In genomic region chr1:3714284-3714741, GRCh38 we compare ENCODE assay signal across 32 cellular contexts. TPM values are rescaled to one million over a fixed set of nuclear protein-coding genes. Genes with fewer than 3 reads are reported as not detected.
A peak's percentile ranks its signal among the peaks of the same experiment; 100 is the strongest.
DNase-seq lines count a peak whose midpoint lies in the region; ATAC-seq, FAIRE-seq and TF ChIP-seq lines count a peak whose summit lies in the region.
"Had no signal": no experiment of that assay in that cellular context is flagged by ENCODE, and none has a peak within 500 bp of the region (broad histone marks: within the 10 kb centered on the region; RNA-seq: fewer than 3 reads in every experiment).

No MANE protein-coding gene starts in this region.

- H3K9ac ChIP-seq in HepG2 (ENCODE audit: insufficient read depth, low read depth, low read length) (no peak overlapping the region), mammary epithelial cell (ENCODE audit: insufficient read depth, low read length) (no peak overlapping the region)

- no peak overlapping the region for H2AFZ ChIP-seq in HepG2 (ENCODE audit: low read length)
- H2AFZ ChIP-seq in mammary epithelial cell (ENCODE audit: low read depth, low read length), result no peak overlapping the region

- H3K27me3 ChIP-seq in right lobe of liver (no peaks in the 10 kb centered on the region), HepG2 (ENCODE audit: control insufficient read depth in 1 of 2, insufficient read depth in 2 of 2, low read length in 2 of 2) (peaks cover 1 to 13% of the 10 kb centered on the region in 2 experiments; a peak in 4 of 5 replicates), heart left ventricle (peaks cover 0 to 42% (median 8%) of the 10 kb centered on the region in 9 donors), mammary epithelial cell (ENCODE audit: insufficient read depth, low read length) (no peaks in the 10 kb centered on the region)

- no peak overlapping the region for H3K27ac ChIP-seq in right lobe of liver
- H3K27ac ChIP-seq in HepG2 (ENCODE audit: extremely low read length, insufficient read depth, low read length), result no peak overlapping the region
- H3K27ac ChIP-seq in heart left ventricle, result peak overlapping the region in 2 of 12 donors; percentile 14 to 47
- peak overlapping the region; percentile 92 for H3K27ac ChIP-seq in temporal lobe (ENCODE audit: low read depth, low read length)
- no peak overlapping the region for H3K27ac ChIP-seq in mammary epithelial cell (ENCODE audit: insufficient read depth, low read depth, low read length)
- H3K27ac ChIP-seq: spleen had no signal

- H3K4me2 ChIP-seq in HepG2 (ENCODE audit: low read depth, low read length), result no peak overlapping the region
- no peak overlapping the region for H3K4me2 ChIP-seq in mammary epithelial cell (ENCODE audit: insufficient read depth, low read depth, low read length)

- H3K36me3 ChIP-seq in right lobe of liver (no peaks in the 10 kb centered on the region), HepG2 (replicated peaks in 1 of 2; ENCODE audit: control insufficient read depth in 1 of 2, insufficient read depth in 2 of 2, low read length in 2 of 2) (no peaks in the 10 kb centered on the region), heart left ventricle (no peaks in the 10 kb centered on the region), mammary epithelial cell (ENCODE audit: insufficient read depth, low read length) (no peaks in the 10 kb centered on the region)
- H3K36me3 ChIP-seq: spleen had no signal

- no peak for TF ChIP-seq EP300 in HepG2 (IDR thresholded peaks at IDR 0.05; ENCODE audit: low read depth in 2 of 2, low read length in 2 of 2)
- TF ChIP-seq EP300 in HepG2 (CRISPR knock-in tag; IDR thresholded peaks at IDR 0.05; ENCODE audit: borderline replicate concordance), result no peak

- BruUV-seq in HepG2 (replicated peaks; lab: Mats Ljungman, UMichigan), result no TSS peak
- no TSS peak for BruUV-seq in mammary epithelial cell (replicated peaks; lab: Mats Ljungman, UMichigan)

- dilution Hi-C loops in mammary epithelial cell (cut with HindIII; ENCODE audit: low sequenced_read_pairs), result no loop called here

- H3K9me3 ChIP-seq in right lobe of liver (no peaks in the 10 kb centered on the region), HepG2 (ENCODE audit: low read length) (no peaks in the 10 kb centered on the region), heart left ventricle (no peaks in the 10 kb centered on the region), mammary epithelial cell (replicated peaks; ENCODE audit: insufficient read depth, low read length) (no peaks in the 10 kb centered on the region)
- H3K9me3 ChIP-seq: spleen had no signal

- intact Hi-C loops in right lobe of liver (cut with DNase I) (no loop called here), HepG2 (cut with micrococcal nuclease; ENCODE audit: unreplicated experiment) (no loop called here), heart left ventricle (cut with DNase I) (no loop called here), mammary epithelial cell (cut with micrococcal nuclease) (no loop called here)

- no peak for FAIRE-seq in HepG2 (lab: Jason Lieb, UNC)
- FAIRE-seq: A204.1 had no signal

- peak in 1 of 3 donors; percentile 60 for DNase-seq in right lobe of liver
- no peak for DNase-seq in HepG2 (ENCODE audit: low spot score)
- peak in 1 of 5 donors; percentile 72 for DNase-seq in heart left ventricle
- peak; percentile 91 for DNase-seq in myocyte (ENCODE audit: low read depth)
- DNase-seq in mammary epithelial cell, result no peak
- no peak for DNase-seq in NCI-H2081 (lab: John Stamatoyannopoulos, UW)
- DNase-seq: activated CD4-positive, alpha-beta T cell treated with anti-CD3 and anti-CD28 coated beads for 4 hours; activated naive CD4-positive, alpha-beta T cell; activated T-cell treated with anti-CD3 and anti-CD28 coated beads, Interleukin-2, amount 50 U/mL, for 4 hours; aorta; Calu3; effector CD8-positive, alpha-beta T cell; foreskin melanocyte; GOT3; NCI-H1417 treated with DMSO at 0.1 percent for 48 hours; NCI-H510A treated with DMSO at 0.1 percent for 48 hours; NK-92 treated with Interleukin-12 subunit alpha and Interleukin-12 subunit beta, amount 100 ng/mL, for 24 hours; spleen; stimulated activated CD4-positive, alpha-beta T cell treated with anti-CD3 and anti-CD28 coated beads, Interleukin-4, amount 100 ng/mL, for 24 hours; stimulated activated naive CD8-positive, alpha-beta T cell treated with anti-CD3 and anti-CD28 coated beads, Interleukin-15, amount 100 ng/mL, for 72 hours had no signal

- H3K4me1 ChIP-seq in right lobe of liver (no peaks in the 10 kb centered on the region), HepG2 (ENCODE audit: insufficient read depth, low read length) (peaks cover 11% of the 10 kb centered on the region), heart left ventricle (peaks cover 0 to 44% (median 11%) of the 10 kb centered on the region in 12 donors), mammary epithelial cell (ENCODE audit: insufficient read depth, low read length) (peaks cover 59% of the 10 kb centered on the region)

- in situ Hi-C loops in HepG2 (cut with HindIII; ENCODE audit: extremely low pct_ligation_motif_present, low pct_unique_long_range_greater_than_20kb), result no loop called here
- in situ Hi-C loops in mammary epithelial cell (cut with MboI; ENCODE audit: low sequenced_read_pairs in 2 of 2), result loop anchor here in 1 of 2 donors (10.0 kb wide), 1 partner anchor 90 kb away; the partner anchor contains the start of gene TPRG1L

- H3K4me3 ChIP-seq in right lobe of liver, result no peak overlapping the region
- no peak overlapping the region for H3K4me3 ChIP-seq in HepG2 (replicated peaks in 1 of 3; ENCODE audit: insufficient read depth in 1 of 3, low read depth in 2 of 3, low read length in 3 of 3)
- H3K4me3 ChIP-seq in heart left ventricle, result no peak overlapping the region
- no peak overlapping the region for H3K4me3 ChIP-seq in mammary epithelial cell (replicated peaks in 1 of 3; ENCODE audit: insufficient read depth in 1 of 3, low read depth in 2 of 3, low read length in 3 of 3)
- H3K4me3 ChIP-seq: spleen had no signal

- H3K79me2 ChIP-seq in HepG2 (ENCODE audit: insufficient read depth, low read length), result no peaks in the 10 kb centered on the region
- no peaks in the 10 kb centered on the region for H3K79me2 ChIP-seq in mammary epithelial cell (ENCODE audit: insufficient read depth, low read length)

- POLR2A ChIA-PET in HepG2 (lab: Yijun Ruan, JAX), result interaction anchor here (1.6 kb wide), 1 partner anchor 10 kb away, joined by 3 read pairs; no protein-coding TSS in a partner anchor

- no peak for TF ChIP-seq RAD21 in HepG2 (CRISPR knock-in tag; IDR thresholded peaks at IDR 0.05)

- TF ChIP-seq CTCF in right lobe of liver (IDR thresholded peaks at IDR 0.05) (no peak), HepG2 (CRISPR knock-in tag; IDR thresholded peaks at IDR 0.05) (no peak), heart left ventricle (IDR thresholded peaks at IDR 0.05) (no peak), mammary epithelial cell (conservative IDR thresholded peaks at IDR 0.05 in 1 of 2, IDR thresholded peaks at IDR 0.05 in 1 of 2; ENCODE audit: extremely low read depth in 1 of 2, insufficient read depth in 1 of 2, low read depth in 1 of 2, low read length in 2 of 2) (no peak)

- CTCF ChIA-PET in HepG2 (lab: Yijun Ruan, JAX; ENCODE audit: low intra/inter-chr PET ratio, low total read pairs), result no interaction called here
- CTCF ChIA-PET in mammary epithelial cell (lab: Charles Lee; ENCODE audit: low non-redundant PET), result no interaction called here

- H4K20me1 ChIP-seq in HepG2 (ENCODE audit: insufficient read depth, low read length) (peaks cover 7% of the 10 kb centered on the region; the same call in 1 of the 2 replicates), mammary epithelial cell (ENCODE audit: insufficient read depth, low read length) (no peaks in the 10 kb centered on the region)

- WGBS in right lobe of liver (ENCODE audit: insufficient coverage, low coverage, low lambda C conversion rate, missing lambda C conversion rate), result 17% methylated on average over 1 of the region's 10 CpGs
- no CpG with 5 or more reads among the region's 10 CpGs for WGBS in HepG2 (ENCODE audit: low lambda C conversion rate)
- 36 to 59% (median 49%) methylated on average over 6 to 10 of the region's 10 CpGs for WGBS in heart left ventricle, 4 donors
- 62% methylated on average over 8 of the region's 10 CpGs for WGBS in mammary epithelial cell (ENCODE audit: low coverage, missing lambda C conversion rate)

- peak in 3 of 4 donors; percentile 9 to 57 (median 40) for ATAC-seq in right lobe of liver
- no peak for ATAC-seq in HepG2
- peak; percentile 33 to 57 (median 44) for ATAC-seq in heart left ventricle
- ATAC-seq in GM21367 (IDR thresholded peaks at IDR 0.05; ENCODE audit: unreplicated experiment), result no peak
- ATAC-seq: activated T-cell treated with anti-CD3 and anti-CD28 coated beads, Interleukin-2, amount 50 U/mL, for 4 hours; Panc1; stimulated activated naive CD8-positive, alpha-beta T cell treated with anti-CD3 and anti-CD28 coated beads, Interleukin-15, amount 100 ng/mL, for 72 hours had no signal

- TF ChIP-seq POLR2A in right lobe of liver (IDR thresholded peaks at IDR 0.05), result no peak
- TF ChIP-seq POLR2A in HepG2 (IDR thresholded peaks at IDR 0.05; ENCODE audit: insufficient read depth in 1 of 2, low read depth in 2 of 2, low read length in 2 of 2), result no peak
- no peak for TF ChIP-seq POLR2A in heart left ventricle (IDR thresholded peaks at IDR 0.05)

RNA-seq across cellular contexts. Expression of gene CCDC27, which starts 37.9 kb away (rescaled TPM):
- total RNA-seq in right lobe of liver, result not detected
- not detected in 2 replicates for total RNA-seq in HepG2 (2016; rRNA removed; fragmentation: Illumina TruSeq; extraction: Trizol)
- total RNA-seq in HepG2 (2016; cell fraction: cytosol; rRNA removed; fragmentation: Illumina TruSeq; extraction: Trizol; ENCODE audit: low read depth), result not detected in 2 replicates
- not detected in 2 replicates for total RNA-seq in HepG2 (2016; cell fraction: insoluble cytoplasmic fraction; rRNA removed; fragmentation: Illumina TruSeq; extraction: Trizol)
- total RNA-seq in HepG2 (2016; cell fraction: membrane; rRNA removed; fragmentation: Illumina TruSeq; extraction: Trizol), result not detected in 2 replicates
- not detected in 2 replicates for total RNA-seq in HepG2 (2016; cell fraction: nucleus; rRNA removed; fragmentation: Illumina TruSeq; extraction: Trizol)
- not detected in 2 replicates for polyA plus RNA-seq in HepG2 (2011; rRNA removed)
- polyA plus RNA-seq in HepG2 (2011; cell fraction: cytosol; rRNA removed), result not detected in 2 replicates
- polyA plus RNA-seq in HepG2 (2011; cell fraction: nucleus; rRNA removed), result not detected in 2 replicates
- polyA plus RNA-seq in HepG2 (2012), result 0.23 TPM in 1 of 2 replicates, not detected in the other
- not detected in 2 replicates for polyA plus RNA-seq in HepG2 (2016; cell fraction: cytosol; fragmentation: Illumina TruSeq; extraction: Trizol; ENCODE audit: low read depth)
- polyA plus RNA-seq in HepG2 (2016; cell fraction: insoluble cytoplasmic fraction; fragmentation: Illumina TruSeq; extraction: Trizol; ENCODE audit: low read depth), result not detected in 2 replicates
- polyA plus RNA-seq in HepG2 (2016; cell fraction: membrane; fragmentation: Illumina TruSeq; extraction: Trizol; ENCODE audit: low read depth), result not detected in 2 replicates
- polyA plus RNA-seq in HepG2 (2016; cell fraction: nucleus; fragmentation: Illumina TruSeq; extraction: Trizol; ENCODE audit: insufficient read depth, low read depth), result not detected in 2 replicates
- polyA minus RNA-seq in HepG2 (2011; rRNA and poly(A)+ RNA removed; ENCODE audit: low replicate concordance), result not detected in 2 replicates
- polyA minus RNA-seq in HepG2 (2011; cell fraction: cytosol; rRNA and poly(A)+ RNA removed), result not detected in 2 replicates
- not detected in 2 replicates for polyA minus RNA-seq in HepG2 (2011; cell fraction: nucleus; rRNA and poly(A)+ RNA removed)
- not detected for total RNA-seq in heart left ventricle
- polyA plus RNA-seq in heart left ventricle, result not detected
- not detected in 2 replicates for total RNA-seq in myocyte
- polyA plus RNA-seq in myocyte (2012), result not detected
- not detected for total RNA-seq in temporal lobe
- total RNA-seq in mammary epithelial cell, result not detected
- not detected for polyA plus RNA-seq in mammary epithelial cell
- polyA minus RNA-seq in mammary epithelial cell, result not detected
- total RNA-seq: activated CD8-positive, alpha-beta memory T cell treated with anti-CD3 and anti-CD28 coated beads for 36 hours; activated T-cell treated with anti-CD3 and anti-CD28 coated beads, Interleukin-2, amount 50 U/mL, for 4 hours; aorta; Calu3; chondrocyte; MCF 10A; mesothelial cell of epicardium; progenitor cell of endocrine pancreas; spleen; ureter had no signal
- polyA plus RNA-seq: aorta, BJ, esophagus, spleen had no signal

RNA-seq across cellular contexts. Expression of gene SMIM1, which starts 58.2 kb away (rescaled TPM):
- total RNA-seq in right lobe of liver (1 to 10 TPM; 2.6 to 8.7 (median 4.6) TPM), HepG2 (2016; rRNA removed; fragmentation: Illumina TruSeq; extraction: Trizol) (55.8 and 56.3 TPM in 2 replicates), heart left ventricle (10 to 100 TPM in 6 of 9 donors, 1 to 10 TPM in 3; 9.4 to 20.8 (median 11.7) TPM), myocyte (not detected in 2 replicates), temporal lobe (not detected), mammary epithelial cell (1 to 10 TPM; 1.2 to 2.1 TPM)
- 360 and 516 TPM in 2 replicates for total RNA-seq in HepG2 (2016; cell fraction: cytosol; rRNA removed; fragmentation: Illumina TruSeq; extraction: Trizol; ENCODE audit: low read depth)
- total RNA-seq in HepG2 (2016; cell fraction: insoluble cytoplasmic fraction; rRNA removed; fragmentation: Illumina TruSeq; extraction: Trizol), result 54.3 and 58.0 TPM in 2 replicates
- 94.8 and 147 TPM in 2 replicates for total RNA-seq in HepG2 (2016; cell fraction: membrane; rRNA removed; fragmentation: Illumina TruSeq; extraction: Trizol)
- total RNA-seq in HepG2 (2016; cell fraction: nucleus; rRNA removed; fragmentation: Illumina TruSeq; extraction: Trizol), result 35.3 and 45.5 TPM in 2 replicates
- polyA plus RNA-seq in HepG2 (2011; rRNA removed) (12.4 and 22.2 TPM in 2 replicates), heart left ventricle (10 to 100 TPM in 1 of 2 donors, 1 to 10 TPM in 1; 3.8 to 51.2 TPM), mammary epithelial cell (0.59 TPM)
- polyA plus RNA-seq in HepG2 (2011; cell fraction: cytosol; rRNA removed), result 15.0 and 35.9 TPM in 2 replicates
- polyA plus RNA-seq in HepG2 (2011; cell fraction: nucleus; rRNA removed), result 20.1 and 21.5 TPM in 2 replicates
- polyA plus RNA-seq in HepG2 (2012), result 18.7 and 18.9 TPM in 2 replicates
- polyA plus RNA-seq in HepG2 (2016; cell fraction: cytosol; fragmentation: Illumina TruSeq; extraction: Trizol; ENCODE audit: low read depth), result 172 and 230 TPM in 2 replicates
- polyA plus RNA-seq in HepG2 (2016; cell fraction: insoluble cytoplasmic fraction; fragmentation: Illumina TruSeq; extraction: Trizol; ENCODE audit: low read depth), result 45.5 and 47.9 TPM in 2 replicates
- polyA plus RNA-seq in HepG2 (2016; cell fraction: membrane; fragmentation: Illumina TruSeq; extraction: Trizol; ENCODE audit: low read depth), result 82.1 and 104 TPM in 2 replicates
- polyA plus RNA-seq in HepG2 (2016; cell fraction: nucleus; fragmentation: Illumina TruSeq; extraction: Trizol; ENCODE audit: insufficient read depth, low read depth), result 32.0 and 32.8 TPM in 2 replicates
- 29.5 TPM in 1 of 2 replicates, not detected in the other for polyA minus RNA-seq in HepG2 (2011; rRNA and poly(A)+ RNA removed; ENCODE audit: low replicate concordance)
- polyA minus RNA-seq in HepG2 (2011; cell fraction: cytosol; rRNA and poly(A)+ RNA removed), result 18.6 and 19.1 TPM in 2 replicates
- polyA minus RNA-seq in HepG2 (2011; cell fraction: nucleus; rRNA and poly(A)+ RNA removed), result 17.1 and 18.4 TPM in 2 replicates
- polyA plus RNA-seq in myocyte (2012), result not detected
- not detected for polyA minus RNA-seq in mammary epithelial cell
- total RNA-seq: MCF 10A had no signal

Comparison
In these comparisons a context has a peak if more than half of its experiments do, and no peak if none do; other contexts are left out.
1. ATAC-seq: peak in right lobe of liver (3 of 4) and heart left ventricle (4 of 4); none in HepG2 (single experiment) and GM21367 (single experiment).